In the genomic region with DNA sequence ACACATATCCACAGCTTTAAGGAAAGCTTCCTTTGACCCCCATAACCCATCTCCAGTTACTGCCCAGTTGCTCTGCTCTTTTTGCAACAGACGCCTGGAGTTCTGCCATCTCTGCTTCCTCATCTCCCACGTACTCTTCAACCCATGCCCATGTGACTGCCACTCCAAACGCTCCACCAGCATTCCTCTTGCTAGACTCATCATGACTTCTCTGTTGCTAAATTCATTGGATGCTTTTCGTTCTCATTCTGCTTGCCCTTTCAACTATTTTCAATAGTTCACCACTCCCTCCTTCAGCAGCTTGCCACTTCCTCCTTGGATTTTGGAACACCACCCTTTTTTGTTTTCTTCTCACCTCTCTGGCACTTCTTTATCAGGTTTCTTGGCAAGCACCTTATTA, we compare ENCODE assay signal across 11 cellular contexts.
A peak's percentile ranks its signal among the peaks of the same experiment; 100 is the strongest.
DNase-seq lines count a peak whose midpoint lies in the region; ATAC-seq and TF ChIP-seq lines count a peak whose summit lies in the region.
"Had no signal": no experiment of that assay in that cellular context is flagged by ENCODE, and none has a peak within 500 bp of the region (broad histone marks: within the 10 kb centered on the region; RNA-seq: fewer than 3 reads in every experiment).

No MANE protein-coding gene starts in this region.

- DNase-seq in 8988T (peak; percentile 36), HS-5 (ENCODE audit: low read depth) (peak; percentile 96), astrocyte of the hippocampus (ENCODE audit: low read depth, low spot score) (peak; percentile 95), kidney glomerular epithelial cell (lab: John Stamatoyannopoulos, UW) (peak; percentile 68), NCI-H526 (lab: John Stamatoyannopoulos, UW) (no peak), WERI-Rb-1 (no peak)
- DNase-seq: activated T-cell treated with anti-CD3 and anti-CD28 coated beads, Interleukin-2, amount 50 U/mL, for 48 hours; CD8-positive, alpha-beta T cell; NCI-H1694 had no signal

- H3K36me3 ChIP-seq in WERI-Rb-1: peaks cover 7% of the 10 kb centered on the region

- H3K4me3 ChIP-seq in WERI-Rb-1 (ENCODE audit: low read depth, low read length): no peak overlapping the region

- H3K9me3 ChIP-seq in WERI-Rb-1 (ENCODE audit: severe bottlenecking): no peaks in the 10 kb centered on the region

- H3K27ac ChIP-seq in WERI-Rb-1: no peak overlapping the region

- TF ChIP-seq CTCF in WERI-Rb-1 (IDR thresholded peaks at IDR 0.05; ENCODE audit: low read depth, low read length): no peak

- ATAC-seq in activated CD4-positive, CD25-positive, alpha-beta regulatory T cell treated with anti-CD3 and anti-CD28 coated beads, Interleukin-2, amount 50 U/mL, for 24 hours: no peak
- ATAC-seq in GM21576 (IDR thresholded peaks at IDR 0.05; ENCODE audit: unreplicated experiment): no peak
- ATAC-seq: CD8-positive, alpha-beta T cell had no signal

- H3K27me3 ChIP-seq in WERI-Rb-1 (ENCODE audit: insufficient read depth, low read depth, severe bottlenecking): no peaks in the 10 kb centered on the region

Comparison
In these comparisons a context has a peak if more than half of its experiments do, and no peak if none do; other contexts are left out.
1. DNase-seq: peak in 8988T (single experiment), HS-5 (single experiment), astrocyte of the hippocampus (single experiment) and kidney glomerular epithelial cell (single experiment); none in NCI-H526 (0 of 2) and WERI-Rb-1 (single experiment).